8 cellular contexts compared by ENCODE assay signal in the genomic region with DNA sequence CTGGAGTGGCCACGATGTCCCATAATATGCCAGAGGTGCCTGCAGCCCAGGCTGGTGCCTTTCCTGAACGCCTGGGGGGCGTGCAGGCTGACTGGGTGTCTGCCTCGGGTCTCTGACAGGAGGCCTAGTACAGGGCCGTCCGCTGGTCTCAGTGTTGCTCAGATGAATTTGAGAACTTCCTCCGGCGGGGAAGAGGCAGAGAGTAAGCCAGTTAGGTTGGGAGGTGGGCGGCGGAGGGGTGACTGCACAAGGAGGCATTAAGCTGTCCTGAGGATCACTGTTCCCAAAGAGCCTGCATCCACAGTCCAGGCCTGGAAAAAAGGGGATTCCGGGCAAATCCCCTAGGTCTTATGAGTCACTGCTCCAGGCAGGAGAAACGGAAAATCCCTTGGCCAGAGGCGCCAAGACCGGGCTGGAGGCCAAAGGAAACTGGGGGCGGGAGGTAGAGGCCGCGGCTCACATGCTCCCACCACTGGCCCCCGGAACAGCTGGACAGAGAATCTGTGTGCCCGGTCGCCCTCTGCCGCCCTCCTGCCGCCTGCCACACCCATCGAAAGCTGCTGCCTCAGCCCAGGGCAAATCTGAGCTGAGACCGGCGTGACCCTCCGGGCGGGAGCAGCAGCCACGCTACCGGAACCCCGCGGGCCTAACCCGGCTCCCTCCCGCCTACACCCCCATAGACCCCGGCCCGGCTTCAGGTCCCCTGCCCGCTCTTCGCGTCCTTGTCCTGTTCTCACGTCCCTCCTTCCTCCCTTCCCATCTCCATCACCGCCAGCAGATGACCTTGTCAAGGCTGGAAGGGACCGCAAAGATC. TPM values are rescaled to one million over a fixed set of nuclear protein-coding genes. Genes with fewer than 3 reads are reported as not detected.
A peak's percentile ranks its signal among the peaks of the same experiment; 100 is the strongest.
DNase-seq lines count a peak whose midpoint lies in the region; ATAC-seq and TF ChIP-seq lines count a peak whose summit lies in the region.

No MANE protein-coding gene starts in this region.

- H3K27ac Mint-ChIP-seq in natural killer cell treated with Interleukin-12 subunit alpha and Interleukin-12 subunit beta and Interleukin-15 and Interleukin-18, amount 100 ng/mL, for 72 hours, result no peak overlapping the region

- H3K4me3 Mint-ChIP-seq in natural killer cell treated with Interleukin-12 subunit alpha and Interleukin-12 subunit beta and Interleukin-15 and Interleukin-18, amount 100 ng/mL, for 72 hours, result peak overlapping the region; percentile 45

- H3K27ac ChIP-seq in foreskin keratinocyte, result peak overlapping the region; percentile 82
- H3K27ac ChIP-seq in urinary bladder (ENCODE audit: low read depth), result peak overlapping the region; percentile 76

- ATAC-seq in foreskin keratinocyte, result peak; percentile 35
- no peak for ATAC-seq in natural killer cell treated with Interleukin-12 subunit alpha and Interleukin-12 subunit beta and Interleukin-15 and Interleukin-18, amount 100 ng/mL, for 72 hours
- ATAC-seq in GM19324 (IDR thresholded peaks at IDR 0.05; ENCODE audit: low FRiP score, unreplicated experiment), result no peak
- no peak for ATAC-seq in HG03439 (IDR thresholded peaks at IDR 0.05; ENCODE audit: unreplicated experiment)

- WGBS in urinary bladder, result 4% methylated on average over 41 of the region's 41 CpGs

- TF ChIP-seq CTCF in foreskin keratinocyte (conservative IDR thresholded peaks at IDR 0.05), result no peak

- peak overlapping the region; percentile 64 for H3K4me3 ChIP-seq in urinary bladder (ENCODE audit: low read depth, low read length)

- peaks cover 16 to 17% of the 10 kb centered on the region in 2 donors for H3K4me1 Mint-ChIP-seq in natural killer cell treated with Interleukin-12 subunit alpha and Interleukin-12 subunit beta and Interleukin-15 and Interleukin-18, amount 100 ng/mL, for 72 hours (ENCODE audit: low read depth in 2 of 2)

- H3K36me3 Mint-ChIP-seq in natural killer cell treated with Interleukin-12 subunit alpha and Interleukin-12 subunit beta and Interleukin-15 and Interleukin-18, amount 100 ng/mL, for 72 hours, result no peaks in the 10 kb centered on the region

- DNase-seq in EL (peak; percentile 97), LoVo (ENCODE audit: low spot score) (peak; percentile 70), foreskin keratinocyte (peak; percentile 57 to 78)
- DNase-seq in activated naive CD4-positive, alpha-beta T cell treated with Interleukin-2 at 50 U/mL for 16 hours, result peak; percentile 33
- no peak for DNase-seq in natural killer cell treated with Interleukin-12 subunit alpha and Interleukin-12 subunit beta and Interleukin-15 and Interleukin-18, amount 100 ng/mL, for 72 hours (ENCODE audit: low spot score)

- peaks cover 24% of the 10 kb centered on the region for H3K4me1 ChIP-seq in foreskin keratinocyte
- no peaks in the 10 kb centered on the region for H3K4me1 ChIP-seq in urinary bladder (ENCODE audit: insufficient read depth)

- no peaks in the 10 kb centered on the region for H3K27me3 ChIP-seq in foreskin keratinocyte

- H3K27me3 Mint-ChIP-seq in natural killer cell treated with Interleukin-12 subunit alpha and Interleukin-12 subunit beta and Interleukin-15 and Interleukin-18, amount 100 ng/mL, for 72 hours, result peaks cover 5 to 14% of the 10 kb centered on the region in 2 donors

- no peaks in the 10 kb centered on the region for H3K36me3 ChIP-seq in urinary bladder (ENCODE audit: insufficient read depth)

- H3K9me3 Mint-ChIP-seq in natural killer cell treated with Interleukin-12 subunit alpha and Interleukin-12 subunit beta and Interleukin-15 and Interleukin-18, amount 100 ng/mL, for 72 hours, result no peaks in the 10 kb centered on the region

RNA-seq across cellular contexts. Expression of gene TRIM47, which starts 1.2 kb away (rescaled TPM):
- 41.4 and 55.6 TPM in 2 replicates for total RNA-seq in foreskin keratinocyte
- polyA plus RNA-seq in foreskin keratinocyte, result 49.7 and 50.2 TPM in 2 replicates
- total RNA-seq in natural killer cell treated with Interleukin-12 subunit alpha and Interleukin-12 subunit beta and Interleukin-15 and Interleukin-18, amount 100 ng/mL, for 72 hours, result 1 to 10 TPM; 1.6 to 2.1 TPM
- 28.9 TPM for total RNA-seq in urinary bladder
- 55.8 TPM for polyA plus RNA-seq in urinary bladder

RNA-seq across cellular contexts. Expression of gene TRIM65, which starts 19.6 kb away (rescaled TPM):
- total RNA-seq in foreskin keratinocyte (17.6 and 20.9 TPM in 2 replicates), urinary bladder (15.2 TPM)
- polyA plus RNA-seq in foreskin keratinocyte (12.4 and 12.8 TPM in 2 replicates), urinary bladder (21.5 TPM)
- 10 to 100 TPM; 17.2 to 42.1 TPM for total RNA-seq in natural killer cell treated with Interleukin-12 subunit alpha and Interleukin-12 subunit beta and Interleukin-15 and Interleukin-18, amount 100 ng/mL, for 72 hours

RNA-seq across cellular contexts. Expression of gene WBP2, which starts 22.0 kb away (rescaled TPM):
- total RNA-seq in foreskin keratinocyte (38.6 and 42.2 TPM in 2 replicates), urinary bladder (16.2 TPM)
- polyA plus RNA-seq in foreskin keratinocyte (73.9 and 74.2 TPM in 2 replicates), urinary bladder (142 TPM)
- total RNA-seq in natural killer cell treated with Interleukin-12 subunit alpha and Interleukin-12 subunit beta and Interleukin-15 and Interleukin-18, amount 100 ng/mL, for 72 hours, result 100 to 1,000 TPM in 1 of 2 donors, 10 to 100 TPM in 1; 73.8 to 101 TPM

RNA-seq across cellular contexts. Expression of gene MRPL38, which starts 27.5 kb away (rescaled TPM):
- total RNA-seq in foreskin keratinocyte (78.1 and 82.0 TPM in 2 replicates), urinary bladder (18.3 TPM)
- polyA plus RNA-seq in foreskin keratinocyte (77.8 and 81.8 TPM in 2 replicates), urinary bladder (61.3 TPM)
- 100 to 1,000 TPM; 117 to 174 TPM for total RNA-seq in natural killer cell treated with Interleukin-12 subunit alpha and Interleukin-12 subunit beta and Interleukin-15 and Interleukin-18, amount 100 ng/mL, for 72 hours

RNA-seq across cellular contexts. Expression of gene UNC13D, which starts 32.9 kb away (rescaled TPM):
- total RNA-seq in foreskin keratinocyte, result 0.53 and 1.0 TPM in 2 replicates
- polyA plus RNA-seq in foreskin keratinocyte, result 0.80 and 0.82 TPM in 2 replicates
- 100 to 1,000 TPM; 270 to 289 TPM for total RNA-seq in natural killer cell treated with Interleukin-12 subunit alpha and Interleukin-12 subunit beta and Interleukin-15 and Interleukin-18, amount 100 ng/mL, for 72 hours
- 10.6 TPM for total RNA-seq in urinary bladder
- 13.0 TPM for polyA plus RNA-seq in urinary bladder
